16 cellular contexts compared by ENCODE assay signal in the genomic region with DNA sequence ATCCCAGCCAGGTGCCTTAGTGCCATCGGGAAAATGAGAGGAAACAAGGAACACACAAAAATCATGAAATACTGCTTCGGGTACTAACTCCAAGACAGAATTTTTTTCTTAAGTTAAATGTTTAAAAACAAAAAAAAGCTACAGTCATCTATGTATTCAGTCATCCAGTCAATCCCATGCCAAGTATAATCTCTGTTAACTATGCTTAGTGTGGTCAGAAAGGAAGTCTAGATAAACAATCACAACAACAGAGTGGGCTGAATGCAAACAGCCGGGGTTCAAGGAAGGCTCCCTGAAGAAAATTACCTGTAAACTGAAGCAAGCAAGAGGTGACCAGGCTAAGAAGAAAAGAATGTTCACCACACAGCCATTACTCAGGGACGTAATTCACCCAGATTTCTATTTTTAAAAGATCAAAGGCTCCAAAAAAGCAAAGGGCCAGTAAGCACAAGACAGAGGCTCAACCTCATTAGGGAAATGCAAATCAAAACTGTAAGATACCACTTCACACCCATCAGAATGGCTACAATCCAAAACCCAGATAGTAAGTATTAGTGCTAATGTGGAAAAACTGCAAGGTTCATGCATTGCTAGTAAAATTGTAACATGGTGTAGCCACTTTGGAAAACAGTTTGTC. TPM values are rescaled to one million over a fixed set of nuclear protein-coding genes. Genes with fewer than 3 reads are reported as not detected.
DNase-seq lines count a peak whose midpoint lies in the region; ATAC-seq and TF ChIP-seq lines count a peak whose summit lies in the region.
"Had no signal": no experiment of that assay in that cellular context is flagged by ENCODE, and none has a peak within 500 bp of the region (broad histone marks: within the 10 kb centered on the region; RNA-seq: fewer than 3 reads in every experiment).

No MANE protein-coding gene starts in this region.

- H3K27ac ChIP-seq in HUES48 (ENCODE audit: low read depth, low read length) (peak overlapping the region; percentile 81), adrenal gland (peak overlapping the region in 1 of 5 donors; percentile 4)
- H3K27ac ChIP-seq: thyroid gland had no signal

- no peaks in the 10 kb centered on the region for H3K27me3 Mint-ChIP-seq in activated naive CD8-positive, alpha-beta T cell treated with anti-CD3 and anti-CD28 coated beads, Interleukin-2, amount 50 U/mL, for 24 hours
- no peaks in the 10 kb centered on the region for H3K27me3 Mint-ChIP-seq in activated naive CD8-positive, alpha-beta T cell treated with anti-CD3 and anti-CD28 coated beads for 36 hours

- ATAC-seq in activated naive CD8-positive, alpha-beta T cell treated with anti-CD3 and anti-CD28 coated beads, Interleukin-2, amount 50 U/mL, for 24 hours = no peak
- ATAC-seq in GM18861 (IDR thresholded peaks at IDR 0.05; ENCODE audit: unreplicated experiment) (no peak), GM21717 (IDR thresholded peaks at IDR 0.05; ENCODE audit: unreplicated experiment) (no peak)

- H3K27me3 ChIP-seq in HUES48 (ENCODE audit: control insufficient read depth, insufficient read depth, low read length) = no peaks in the 10 kb centered on the region
- no peaks in the 10 kb centered on the region for H3K27me3 ChIP-seq in adrenal gland
- H3K27me3 ChIP-seq: thyroid gland had no signal

- no peak overlapping the region for H3K4me3 Mint-ChIP-seq in activated naive CD8-positive, alpha-beta T cell treated with anti-CD3 and anti-CD28 coated beads, Interleukin-2, amount 50 U/mL, for 24 hours
- no peak overlapping the region for H3K4me3 Mint-ChIP-seq in activated naive CD8-positive, alpha-beta T cell treated with anti-CD3 and anti-CD28 coated beads for 36 hours
- H3K4me3 Mint-ChIP-seq: T-helper 1 cell treated with Interleukin-12 subunit alpha and Interleukin-12 subunit beta and Interleukin-4 antibody, amounts not matched to agents 30 μg/mL and 1 μg/mL, for 36 hours had no signal

- DNase-seq in activated naive CD8-positive, alpha-beta T cell treated with anti-CD3 and anti-CD28 coated beads, Interleukin-2, amount 50 U/mL, for 24 hours = no peak
- no peak for DNase-seq in activated naive CD8-positive, alpha-beta T cell treated with anti-CD3 and anti-CD28 coated beads for 36 hours
- DNase-seq in cardiac fibroblast (ENCODE audit: low read depth in 2 of 2) (peak; percentile 14 to 24), adrenal gland (no peak)
- DNase-seq in activated CD4-positive, alpha-beta T cell treated with anti-CD3 and anti-CD28 coated beads for 48 hours = no peak
- DNase-seq: activated effector memory CD4-positive, alpha-beta T cell treated with Interleukin-2 at 50 U/mL for 16 hours; anterior cingulate cortex; head of caudate nucleus; NCI-H1417; SHP77; stimulated activated CD4-positive, alpha-beta T cell treated with anti-CD3 and anti-CD28 coated beads, Interleukin-4, amount 100 ng/mL, for 4 hours; thyroid gland had no signal

- H3K4me3 ChIP-seq in HUES48 (ENCODE audit: low read depth, low read length) (no peak overlapping the region), cardiac fibroblast (replicated peaks in 1 of 2; ENCODE audit: low read depth in 2 of 2, low read length in 2 of 2) (no peak overlapping the region), adrenal gland (no peak overlapping the region)
- H3K4me3 ChIP-seq: thyroid gland had no signal

- no peak for TF ChIP-seq POLR2A in adrenal gland (IDR thresholded peaks at IDR 0.05)

- no peaks in the 10 kb centered on the region for H3K36me3 Mint-ChIP-seq in activated naive CD8-positive, alpha-beta T cell treated with anti-CD3 and anti-CD28 coated beads, Interleukin-2, amount 50 U/mL, for 24 hours (ENCODE audit: low read depth)
- peaks cover 8% of the 10 kb centered on the region for H3K36me3 Mint-ChIP-seq in activated naive CD8-positive, alpha-beta T cell treated with anti-CD3 and anti-CD28 coated beads for 36 hours

- no peak overlapping the region for H3K9ac ChIP-seq in HUES48 (ENCODE audit: low read depth, low read length)

- peaks cover 15% of the 10 kb centered on the region for H3K4me1 Mint-ChIP-seq in activated naive CD8-positive, alpha-beta T cell treated with anti-CD3 and anti-CD28 coated beads, Interleukin-2, amount 50 U/mL, for 24 hours
- peaks cover 19% of the 10 kb centered on the region for H3K4me1 Mint-ChIP-seq in activated naive CD8-positive, alpha-beta T cell treated with anti-CD3 and anti-CD28 coated beads for 36 hours

- intact Hi-C loops in adrenal gland (cut with DNase I) = no loop called here

- H3K9me3 Mint-ChIP-seq in activated naive CD8-positive, alpha-beta T cell treated with anti-CD3 and anti-CD28 coated beads, Interleukin-2, amount 50 U/mL, for 24 hours = no peaks in the 10 kb centered on the region
- no peaks in the 10 kb centered on the region for H3K9me3 Mint-ChIP-seq in activated naive CD8-positive, alpha-beta T cell treated with anti-CD3 and anti-CD28 coated beads for 36 hours
- H3K9me3 Mint-ChIP-seq: T-helper 1 cell treated with Interleukin-12 subunit alpha and Interleukin-12 subunit beta and Interleukin-4 antibody, amounts not matched to agents 30 μg/mL and 1 μg/mL, for 36 hours had no signal

- no peak for TF ChIP-seq CTCF in cardiac fibroblast (IDR thresholded peaks at IDR 0.05; ENCODE audit: low read depth, low read length)
- no peak for TF ChIP-seq CTCF in adrenal gland (IDR thresholded peaks at IDR 0.05)

- H3K9me3 ChIP-seq in HUES48 (ENCODE audit: control insufficient read depth, insufficient read depth, low read length) (no peaks in the 10 kb centered on the region), adrenal gland (replicated peaks in 1 of 3) (no peaks in the 10 kb centered on the region)
- H3K9me3 ChIP-seq: thyroid gland had no signal

- H3K36me3 ChIP-seq in HUES48 (ENCODE audit: control insufficient read depth, insufficient read depth, low read length) (no peaks in the 10 kb centered on the region), adrenal gland (replicated peaks in 1 of 2) (no peaks in the 10 kb centered on the region)
- H3K36me3 ChIP-seq: thyroid gland had no signal

- 38 to 54% (median 48%) methylated on average over 4 of the region's 4 CpGs for WGBS in adrenal gland, 4 donors

- H3K4me1 ChIP-seq in HUES48 (ENCODE audit: control insufficient read depth, insufficient read depth, low read length) (peaks cover 13% of the 10 kb centered on the region), adrenal gland (replicated peaks in 1 of 2) (peaks cover 9 to 15% of the 10 kb centered on the region in 2 donors)

- H3K27ac Mint-ChIP-seq in activated naive CD8-positive, alpha-beta T cell treated with anti-CD3 and anti-CD28 coated beads, Interleukin-2, amount 50 U/mL, for 24 hours = peak overlapping the region; percentile 19
- H3K27ac Mint-ChIP-seq in activated naive CD8-positive, alpha-beta T cell treated with anti-CD3 and anti-CD28 coated beads for 36 hours = no peak overlapping the region
- H3K27ac Mint-ChIP-seq: T-helper 1 cell treated with Interleukin-12 subunit alpha and Interleukin-12 subunit beta and Interleukin-4 antibody, amounts not matched to agents 30 μg/mL and 1 μg/mL, for 36 hours had no signal

RNA-seq across cellular contexts. Expression of a gene that starts 53.0 kb away (rescaled TPM):
- total RNA-seq in activated naive CD8-positive, alpha-beta T cell treated with anti-CD3 and anti-CD28 coated beads for 36 hours = 10 to 100 TPM; 36.8 to 39.6 TPM
- total RNA-seq in adrenal gland = 100 to 1,000 TPM in 3 of 8 donors, 10 to 100 TPM in 5; 49.0 to 146 (median 81.4) TPM
- polyA plus RNA-seq in adrenal gland = 10 to 100 TPM; 33.4 to 75.9 (median 41.6) TPM

Comparison
In these comparisons a context has a peak if more than half of its experiments do, and no peak if none do; other contexts are left out.
1. DNase-seq: peak in cardiac fibroblast (2 of 2); none in activated naive CD8-positive, alpha-beta T cell treated with anti-CD3 and anti-CD28 coated beads, Interleukin-2, amount 50 U/mL, for 24 hours (single experiment), activated naive CD8-positive, alpha-beta T cell treated with anti-CD3 and anti-CD28 coated beads for 36 hours (single experiment), adrenal gland (0 of 7) and activated CD4-positive, alpha-beta T cell treated with anti-CD3 and anti-CD28 coated beads for 48 hours (single experiment).